29 cellular contexts compared by ENCODE assay signal in the genomic region with DNA sequence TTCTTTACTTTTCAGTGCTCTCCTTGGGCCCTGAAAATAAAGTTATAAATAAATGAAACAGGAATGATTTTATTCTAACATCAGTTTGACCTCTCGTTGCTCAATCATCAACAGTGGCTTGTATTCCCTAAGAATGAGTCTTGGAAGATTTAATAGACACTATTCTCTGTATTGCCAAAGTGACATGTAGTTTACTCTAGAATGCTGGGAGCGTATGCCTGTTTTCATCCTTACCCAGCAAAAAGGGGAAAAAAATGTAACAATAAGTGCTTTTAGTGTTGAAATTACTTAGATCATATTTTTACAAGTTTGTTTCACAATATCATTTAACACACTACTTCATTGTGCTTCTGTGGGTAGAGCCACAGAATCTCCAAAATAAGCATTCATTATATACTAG.
"Had no signal": no experiment of that assay in that cellular context is flagged by ENCODE, and none has a peak within 500 bp of the region (broad histone marks: within the 10 kb centered on the region; RNA-seq: fewer than 3 reads in every experiment).

No MANE protein-coding gene starts in this region.

- ATAC-seq: activated CD8-positive, alpha-beta T cell treated with anti-CD3 and anti-CD28 coated beads for 36 hours; activated naive CD4-positive, alpha-beta T cell treated with anti-CD3 and anti-CD28 coated beads, Interleukin-2, amount 50 U/mL, for 72 hours; activated T-cell treated with anti-CD3 and anti-CD28 coated beads, Interleukin-2, amount 50 U/mL, for 72 hours; activated T-helper 17 cell treated with anti-CD3 and anti-CD28 coated beads, Interleukin-2, amount 50 U/mL, for 72 hours; body of pancreas; Panc1 had no signal

- H3K9me3 ChIP-seq: adrenal gland, body of pancreas, breast epithelium had no signal

- H3K4me1 ChIP-seq: adrenal gland, body of pancreas, breast epithelium had no signal

- H3K27ac ChIP-seq: adrenal gland, body of pancreas, breast epithelium, KMS-11, SK-N-MC, WERI-Rb-1 had no signal

- H3K4me3 ChIP-seq: adrenal gland, body of pancreas, breast epithelium, SK-N-MC had no signal

- H3K36me3 ChIP-seq: adrenal gland, breast epithelium, WERI-Rb-1 had no signal

- H3K27me3 ChIP-seq: adrenal gland, body of pancreas, breast epithelium had no signal

- DNase-seq: activated CD4-positive, alpha-beta T cell treated with anti-CD3 and anti-CD28 coated beads for 1 hour; activated CD4-positive, alpha-beta T cell treated with anti-CD3 and anti-CD28 coated beads, Interleukin-2, amount 10 ng/mL, durations not matched to agents 24 days and 14 days; activated CD4-positive, alpha-beta T cell treated with anti-CD3 and anti-CD28 coated beads, Interleukin-2, amount 50 U/mL, for 4 hours; activated CD4-positive, CD25-positive, alpha-beta regulatory T cell; activated CD8-positive, alpha-beta T cell treated with anti-CD3 and anti-CD28 coated beads for 36 hours; activated gamma-delta T cell; activated naive CD4-positive, alpha-beta T cell treated with Interleukin-2 at 50 U/mL for 16 hours; activated T-cell treated with anti-CD3 and anti-CD28 coated beads, Interleukin-2, amount 50 U/mL, for 1 hour; activated T-cell treated with anti-CD3 and anti-CD28 coated beads, Interleukin-2, amount 50 U/mL, for 72 hours; adrenal gland; body of pancreas; caudate nucleus; MM.1S; MV-4-11; NCI-H1092; NCI-H1436 treated with DMSO at 0.1 percent for 48 hours; NCI-H1694 treated with DMSO at 0.1 percent for 48 hours; NCI-H2029; NCI-H345; NCI-H524 treated with DMSO at 0.1 percent for 48 hours; SIG-M5; T1000; WERI-Rb-1 had no signal
